In genomic region chr20:6040958-6041807, GRCh38 we compare ENCODE assay signal across 1 cellular context.
TF ChIP-seq lines count a peak whose summit lies in the region.

No MANE protein-coding gene starts in this region.

TF ChIP-seq in HepG2, 621 proteins besides CTCF, POLR2A, EP300 and RAD21 (continued from another document):
- TF ChIP-seq, protein P1, sequence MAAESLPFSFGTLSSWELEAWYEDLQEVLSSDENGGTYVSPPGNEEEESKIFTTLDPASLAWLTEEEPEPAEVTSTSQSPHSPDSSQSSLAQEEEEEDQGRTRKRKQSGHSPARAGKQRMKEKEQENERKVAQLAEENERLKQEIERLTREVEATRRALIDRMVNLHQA (CRISPR knock-in tag; IDR thresholded peaks at IDR 0.05): no peak
- TF ChIP-seq PITX1 (CRISPR knock-in tag; IDR thresholded peaks at IDR 0.05) (no peak), ZNF644 (CRISPR knock-in tag; IDR thresholded peaks at IDR 0.05; ENCODE audit: low read depth) (no peak)
